28 cellular contexts compared by ENCODE assay signal in the genomic region with DNA sequence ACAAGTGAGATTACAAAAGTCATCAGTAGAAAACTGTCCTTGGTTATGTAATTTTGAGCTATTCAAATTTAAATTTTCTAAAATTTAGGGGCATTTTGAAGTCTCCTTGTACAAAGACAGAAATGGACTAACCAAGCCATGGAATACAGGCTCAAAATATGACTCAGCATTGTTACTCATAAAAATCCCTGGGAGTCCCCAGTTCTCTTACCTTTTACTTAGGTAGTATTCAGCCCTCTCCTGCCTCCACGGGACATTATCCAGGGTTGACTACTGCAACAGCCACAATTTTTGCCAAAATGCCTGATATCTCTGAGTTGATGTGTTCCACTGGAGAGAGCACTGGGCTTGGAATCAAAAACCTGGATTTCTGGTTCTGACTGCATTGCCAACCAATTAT. TPM values are rescaled to one million over a fixed set of nuclear protein-coding genes. Genes with fewer than 3 reads are reported as not detected.
A peak's percentile ranks its signal among the peaks of the same experiment; 100 is the strongest.
DNase-seq lines count a peak whose midpoint lies in the region; ATAC-seq, FAIRE-seq and TF ChIP-seq lines count a peak whose summit lies in the region.
"Had no signal": no experiment of that assay in that cellular context is flagged by ENCODE, and none has a peak within 500 bp of the region (broad histone marks: within the 10 kb centered on the region; RNA-seq: fewer than 3 reads in every experiment).

No MANE protein-coding gene starts in this region.

- POLR2A ChIA-PET in PC-3 (lab: Charles Lee; ENCODE audit: unreplicated experiment), result no interaction called here

- TF ChIP-seq CTCF in PC-3 (conservative IDR thresholded peaks at IDR 0.05; ENCODE audit: low read depth, low read length), result no peak
- no peak for TF ChIP-seq CTCF in bronchial epithelial cell (IDR thresholded peaks at IDR 0.05; ENCODE audit: insufficient read depth, low read length, severe bottlenecking)

- no peaks in the 10 kb centered on the region for H3K9me2 ChIP-seq in PC-3 (replicated peaks; ENCODE audit: low read length)

- intact Hi-C loops in PC-3 (cut with micrococcal nuclease), result no loop called here

- no peak for FAIRE-seq in bronchial epithelial cell (lab: Jason Lieb, UNC)
- FAIRE-seq: A549, H1 had no signal

- no peak overlapping the region for H2AFZ ChIP-seq in PC-3 (ENCODE audit: low read length)

- ATAC-seq in GM18868 (IDR thresholded peaks at IDR 0.05; ENCODE audit: unreplicated experiment), result peak; percentile 26
- no peak for ATAC-seq in PC-3
- ATAC-seq in HG03442 (IDR thresholded peaks at IDR 0.05; ENCODE audit: unreplicated experiment), result no peak
- ATAC-seq: A549, HCT116, Panc1 had no signal

- H3K9ac ChIP-seq in PC-3 (ENCODE audit: low read length), result no peak overlapping the region
- H3K9ac ChIP-seq: BLaER1 treated with 17β-estradiol and CSF1 and Interleukin-3, amounts not matched to agents 10 nM and 100 nM; KMS-11 had no signal

- no peaks in the 10 kb centered on the region for H3K9me3 ChIP-seq in PC-3 (ENCODE audit: low read length)
- H3K9me3 ChIP-seq: A549; BLaER1 treated with 17β-estradiol and CSF1 and Interleukin-3, amounts not matched to agents 10 nM and 100 nM had no signal

- H3K36me3 ChIP-seq in PC-3 (ENCODE audit: low read depth, low read length), result no peaks in the 10 kb centered on the region
- H3K36me3 ChIP-seq in bronchial epithelial cell (ENCODE audit: control insufficient read depth, insufficient read depth, low read length), result no peaks in the 10 kb centered on the region
- H3K36me3 ChIP-seq in H7 (replicated peaks; ENCODE audit: control insufficient read depth, insufficient read depth, low read length), result no peaks in the 10 kb centered on the region
- H3K36me3 ChIP-seq: BLaER1 treated with 17β-estradiol and CSF1 and Interleukin-3, amounts not matched to agents 10 nM and 100 nM had no signal

- H3K4me1 ChIP-seq in PC-3 (ENCODE audit: insufficient read depth, low read length), result no peaks in the 10 kb centered on the region
- H3K4me1 ChIP-seq: A549 had no signal

- no TSS peak for BruUV-seq in PC-3 (replicated peaks; lab: Mats Ljungman, UMichigan)

- H3F3A ChIP-seq in PC-3 (ENCODE audit: low read length, unreplicated experiment), result no peaks in the 10 kb centered on the region

- no peak overlapping the region for H3K4me2 ChIP-seq in PC-3 (ENCODE audit: low read length)
- H3K4me2 ChIP-seq: A549; BLaER1 treated with 17β-estradiol and CSF1 and Interleukin-3, amounts not matched to agents 10 nM and 100 nM; KMS-11 had no signal

- H4K20me1 ChIP-seq in PC-3 (ENCODE audit: low read length), result no peaks in the 10 kb centered on the region
- H4K20me1 ChIP-seq: BLaER1 treated with 17β-estradiol and CSF1 and Interleukin-3, amounts not matched to agents 10 nM and 100 nM had no signal

- DNase-seq in PC-3 (peak; percentile 16), bronchial epithelial cell (ENCODE audit: low read depth) (peak; percentile 70), renal cortical epithelial cell (ENCODE audit: low read depth) (peak; percentile 19), H7 (no peak)
- DNase-seq in activated CD8-positive, alpha-beta memory T cell treated with anti-CD3 and anti-CD28 coated beads, Interleukin-2, amount 50 U/mL, for 4 hours, result no peak
- DNase-seq: AML-193; CD4-positive, alpha-beta T cell; COR-L47; GDM1; NCI-H1092; NCI-H1417 treated with DMSO at 0.1 percent for 48 hours; NCI-H1694 treated with DMSO at 0.1 percent for 48 hours; NCI-H2081 treated with DMSO at 0.1 percent for 48 hours; NCI-H2171; NCI-H226; NCI-H510A; NCI-H69; SHP77 treated with DMSO at 0.1 percent for 48 hours had no signal

- no peak overlapping the region for H3K27ac ChIP-seq in PC-3 (ENCODE audit: low read length)
- H3K27ac ChIP-seq: A549; BLaER1 treated with 17β-estradiol and CSF1 and Interleukin-3, amounts not matched to agents 10 nM and 100 nM; KMS-11; RWPE1 had no signal

- no peaks in the 10 kb centered on the region for H3K79me2 ChIP-seq in PC-3 (ENCODE audit: low read length)

- CTCF ChIA-PET in PC-3 (lab: Charles Lee), result no interaction called here

- no peak overlapping the region for H3K4me3 ChIP-seq in PC-3 (ENCODE audit: low read length)
- no peak overlapping the region for H3K4me3 ChIP-seq in bronchial epithelial cell (ENCODE audit: low read depth, low read length)
- no peak overlapping the region for H3K4me3 ChIP-seq in H7 (ENCODE audit: insufficient read depth, low read depth, low read length)
- H3K4me3 ChIP-seq: A549; BLaER1 treated with 17β-estradiol and CSF1 and Interleukin-3, amounts not matched to agents 10 nM and 100 nM had no signal

- H3K27me3 ChIP-seq in PC-3 (ENCODE audit: low read length) (no peaks in the 10 kb centered on the region), bronchial epithelial cell (ENCODE audit: control insufficient read depth, insufficient read depth, low read length) (no peaks in the 10 kb centered on the region), H7 (ENCODE audit: control insufficient read depth, insufficient read depth, low read length) (no peaks in the 10 kb centered on the region)
- H3K27me3 ChIP-seq: BLaER1 treated with 17β-estradiol and CSF1 and Interleukin-3, amounts not matched to agents 10 nM and 100 nM had no signal

RNA-seq across cellular contexts. Expression of a gene that starts 25.0 kb away (rescaled TPM):
- total RNA-seq in PC-3 (2014; rRNA removed), result not detected in 2 replicates
- not detected in 2 replicates for total RNA-seq in bronchial epithelial cell
- not detected in 2 replicates for total RNA-seq in renal cortical epithelial cell
- total RNA-seq in H7 (2014; rRNA removed; shearing (Covaris generic)), result 0.14 TPM in 1 of 2 replicates, not detected in the other
- total RNA-seq: CD4-positive, alpha-beta T cell; H1; T-helper 1 cell treated with Interleukin-12 subunit alpha and Interleukin-12 subunit beta and Interleukin-4 antibody, amounts not matched to agents 30 ng/mL and 1 ng/mL, for 36 hours had no signal

Comparison
In these comparisons a context has a peak if more than half of its experiments do, and no peak if none do; other contexts are left out.
1. DNase-seq: peak in PC-3 (single experiment), bronchial epithelial cell (single experiment) and renal cortical epithelial cell (single experiment); none in H7 (single experiment) and activated CD8-positive, alpha-beta memory T cell treated with anti-CD3 and anti-CD28 coated beads, Interleukin-2, amount 50 U/mL, for 4 hours (single experiment).